In the genomic region with DNA sequence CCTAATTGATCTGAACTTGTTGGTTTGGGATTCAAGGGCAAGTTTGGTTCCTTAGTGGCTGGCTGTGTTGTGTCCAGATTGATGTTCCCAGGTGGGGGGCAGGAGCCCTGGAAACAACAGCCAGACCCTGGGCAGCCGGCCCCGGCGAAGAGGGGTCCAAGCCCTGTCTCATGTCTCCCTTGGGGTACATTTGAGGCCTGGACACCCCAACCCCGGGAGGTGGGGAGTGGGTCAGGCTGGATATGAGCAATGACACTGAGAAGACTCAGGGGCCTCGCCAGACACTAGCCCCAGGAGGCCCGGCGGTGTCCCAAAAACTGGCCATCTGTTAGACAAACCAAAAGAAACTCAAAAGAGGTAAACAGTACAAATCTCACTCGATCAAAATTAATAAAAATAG, we compare ENCODE assay signal across 21 cellular contexts.
DNase-seq lines count a peak whose midpoint lies in the region; ATAC-seq and TF ChIP-seq lines count a peak whose summit lies in the region.
"Had no signal": no experiment of that assay in that cellular context is flagged by ENCODE, and none has a peak within 500 bp of the region (broad histone marks: within the 10 kb centered on the region; RNA-seq: fewer than 3 reads in every experiment).

No MANE protein-coding gene starts in this region.

- no peak overlapping the region for H2BK5ac ChIP-seq in mesenchymal stem cell (ENCODE audit: low read depth, low read length, poor library complexity, severe bottlenecking)

- H3K4ac ChIP-seq in mesenchymal stem cell (ENCODE audit: low read depth in 1 of 2, low read length in 2 of 2) = no peak overlapping the region

- H3K14ac ChIP-seq in mesenchymal stem cell (ENCODE audit: low read length in 2 of 2) = no peak overlapping the region

- H2BK15ac ChIP-seq in mesenchymal stem cell (ENCODE audit: low read depth, poor library complexity, severe bottlenecking) = no peak overlapping the region

- H3K27ac ChIP-seq in mesenchymal stem cell (ENCODE audit: low read length, poor library complexity, severe bottlenecking) (no peak overlapping the region), aorta (ENCODE audit: low read depth in 1 of 2, low read length in 2 of 2) (no peak overlapping the region), transverse colon (no peak overlapping the region)
- H3K27ac ChIP-seq: A549, KMS-11, RWPE1, SJCRH30 had no signal

- H3K4me1 Mint-ChIP-seq in chondrocyte (ENCODE audit: low read depth) = no peaks in the 10 kb centered on the region
- H3K4me1 Mint-ChIP-seq: B cell; CD4-positive, CD25-positive, alpha-beta regulatory T cell had no signal

- 79% methylated on average over 7 of the region's 8 CpGs for WGBS in mesenchymal stem cell
- 68 to 78% methylated on average over 8 of the region's 8 CpGs for WGBS in aorta, 2 donors
- 0 to 72% methylated on average over 1 to 8 of the region's 8 CpGs for WGBS in transverse colon (ENCODE audit: low coverage in 1 of 2), 2 donors

- no peak overlapping the region for H4K91ac ChIP-seq in mesenchymal stem cell (ENCODE audit: low read length)

- H3K36me3 ChIP-seq in mesenchymal stem cell (ENCODE audit: control insufficient read depth in 1 of 2, insufficient read depth in 2 of 2, low read depth in 1 of 2, low read length in 2 of 2) = no peaks in the 10 kb centered on the region
- no peaks in the 10 kb centered on the region for H3K36me3 ChIP-seq in aorta (ENCODE audit: control insufficient read depth in 1 of 2, insufficient read depth in 2 of 2, low read length in 1 of 2)
- H3K36me3 ChIP-seq in transverse colon = no peaks in the 10 kb centered on the region
- H3K36me3 ChIP-seq: SJCRH30 had no signal

- H3K79me1 ChIP-seq in mesenchymal stem cell (replicated peaks; ENCODE audit: low read length, poor library complexity, severe bottlenecking) = no peaks in the 10 kb centered on the region

- in situ Hi-C loops in transverse colon (cut with MboI; ENCODE audit: low pct_ligation_motif_present in 1 of 4, low pct_unique_long_range_greater_than_20kb in 1 of 4, low sequenced_read_pairs in 3 of 4) = no loop called here

- no peak overlapping the region for H2BK12ac ChIP-seq in mesenchymal stem cell (ENCODE audit: low read length in 2 of 2)

- no peak overlapping the region for H2AK5ac ChIP-seq in mesenchymal stem cell (ENCODE audit: low read length, severe bottlenecking)

- H3K4me3 ChIP-seq in mesenchymal stem cell (ENCODE audit: insufficient read depth in 1 of 2, low read depth in 1 of 2, low read length in 2 of 2) (no peak overlapping the region), aorta (ENCODE audit: low read length in 2 of 2) (no peak overlapping the region), transverse colon (no peak overlapping the region)
- H3K4me3 ChIP-seq: A549, SJCRH30 had no signal

- H3K27me3 ChIP-seq in mesenchymal stem cell (ENCODE audit: control insufficient read depth in 1 of 2, insufficient read depth in 1 of 2, low read length in 2 of 2) (peaks cover 23 to 41% of the 10 kb centered on the region in 2 experiments), aorta (ENCODE audit: control insufficient read depth in 1 of 2, insufficient read depth in 2 of 2, low read length in 1 of 2) (no peaks in the 10 kb centered on the region), transverse colon (peaks cover 5% of the 10 kb centered on the region)

- peak overlapping the region; percentile 21 for H2AFZ ChIP-seq in mesenchymal stem cell (ENCODE audit: low read depth, low read length)

- TF ChIP-seq POLR2A in transverse colon (IDR thresholded peaks at IDR 0.05) = no peak

- H3K23ac ChIP-seq in mesenchymal stem cell (ENCODE audit: low read length in 2 of 2) = no peak overlapping the region

- H2BK120ac ChIP-seq in mesenchymal stem cell (ENCODE audit: low read depth, low read length) = no peak overlapping the region

- H3K9me3 ChIP-seq in mesenchymal stem cell (ENCODE audit: control insufficient read depth, low read length) = no peaks in the 10 kb centered on the region
- no peaks in the 10 kb centered on the region for H3K9me3 ChIP-seq in aorta (ENCODE audit: control insufficient read depth, low read length)
- H3K9me3 ChIP-seq in transverse colon = no peaks in the 10 kb centered on the region
- H3K9me3 ChIP-seq: A549 had no signal

- H3K4me2 ChIP-seq in mesenchymal stem cell (ENCODE audit: low read length, poor library complexity, severe bottlenecking) = no peak overlapping the region
- H3K4me2 ChIP-seq: A549, KMS-11 had no signal

- TF ChIP-seq EP300 in transverse colon (IDR thresholded peaks at IDR 0.05; ENCODE audit: low read depth) = no peak

- H3K9ac ChIP-seq in mesenchymal stem cell (ENCODE audit: low read length) = no peak overlapping the region
- H3K9ac ChIP-seq: KMS-11 had no signal

- TF ChIP-seq CTCF in chondrocyte (IDR thresholded peaks at IDR 0.05) (no peak), transverse colon (IDR thresholded peaks at IDR 0.05) (no peak)

- H3K4me3 Mint-ChIP-seq in chondrocyte (ENCODE audit: unreplicated experiment) = no peak overlapping the region
- H3K4me3 Mint-ChIP-seq: B cell; CD4-positive, CD25-positive, alpha-beta regulatory T cell had no signal

- peaks cover 2% of the 10 kb centered on the region for H3K36me3 Mint-ChIP-seq in chondrocyte (ENCODE audit: low read depth)
- H3K36me3 Mint-ChIP-seq: CD4-positive, CD25-positive, alpha-beta regulatory T cell had no signal

- no peaks in the 10 kb centered on the region for H3K9me3 Mint-ChIP-seq in chondrocyte (ENCODE audit: low read depth)

- no peak overlapping the region for H4K8ac ChIP-seq in mesenchymal stem cell (ENCODE audit: low read length)

- H3K18ac ChIP-seq in mesenchymal stem cell (ENCODE audit: low read depth in 1 of 2, low read length in 2 of 2) = no peak overlapping the region

- H3K27me3 Mint-ChIP-seq in chondrocyte (ENCODE audit: low read depth) = peaks cover 35% of the 10 kb centered on the region
- H3K27me3 Mint-ChIP-seq: CD4-positive, CD25-positive, alpha-beta regulatory T cell had no signal

- peak; percentile 18 for DNase-seq in left cardiac atrium
- DNase-seq in cardiac septum (ENCODE audit: low spot score) = no peak
- DNase-seq in chondrocyte (ENCODE audit: low spot score) = peak; percentile 52
- DNase-seq in mesenchymal stem cell = no peak
- peak; percentile 19 to 67 for DNase-seq in aorta
- DNase-seq in NCI-H1417 treated with DMSO at 0.1 percent for 48 hours (lab: John Stamatoyannopoulos, UW) = no peak
- DNase-seq in transverse colon = no peak
- DNase-seq: DMS79, IMR-90, NCI-H1092 treated with DMSO at 0.1 percent for 48 hours, NCI-H146, NCI-H2029, NCI-H2227 treated with DMSO at 0.1 percent for 48 hours, NCI-H510A treated with DMSO at 0.1 percent for 48 hours, NCI-H748 treated with DMSO at 0.1 percent for 48 hours, SJCRH30 had no signal

- ATAC-seq in left cardiac atrium = no peak
- no peak for ATAC-seq in aorta (ENCODE audit: low FRiP score)
- ATAC-seq: A549 had no signal

- H3K4me1 ChIP-seq in mesenchymal stem cell (ENCODE audit: control insufficient read depth, insufficient read depth, low read depth, low read length) (no peaks in the 10 kb centered on the region), aorta (ENCODE audit: control insufficient read depth in 1 of 2, insufficient read depth in 2 of 2, low read length in 2 of 2) (no peaks in the 10 kb centered on the region), transverse colon (no peaks in the 10 kb centered on the region)
- H3K4me1 ChIP-seq: A549, SJCRH30 had no signal

- intact Hi-C loops in left cardiac atrium (cut with DNase I) = no loop called here
- intact Hi-C loops in cardiac septum (cut with DNase I) = no loop called here
- intact Hi-C loops in aorta (cut with DNase I) = no loop called here
- intact Hi-C loops in transverse colon (cut with DNase I; ENCODE audit: low total_unique reads) = no loop called here

- H3K27ac Mint-ChIP-seq in chondrocyte (ENCODE audit: unreplicated experiment) = no peak overlapping the region
- H3K27ac Mint-ChIP-seq: B cell; CD4-positive, CD25-positive, alpha-beta regulatory T cell had no signal

Comparison
In these comparisons a context has a peak if more than half of its experiments do, and no peak if none do; other contexts are left out.
1. DNase-seq: peak in left cardiac atrium (single experiment), chondrocyte (single experiment) and aorta (2 of 2); none in cardiac septum (single experiment), mesenchymal stem cell (single experiment), NCI-H1417 treated with DMSO at 0.1 percent for 48 hours (single experiment) and transverse colon (single experiment).